Comparison of ENCODE assay signal across 6 cellular contexts in the genomic region with DNA sequence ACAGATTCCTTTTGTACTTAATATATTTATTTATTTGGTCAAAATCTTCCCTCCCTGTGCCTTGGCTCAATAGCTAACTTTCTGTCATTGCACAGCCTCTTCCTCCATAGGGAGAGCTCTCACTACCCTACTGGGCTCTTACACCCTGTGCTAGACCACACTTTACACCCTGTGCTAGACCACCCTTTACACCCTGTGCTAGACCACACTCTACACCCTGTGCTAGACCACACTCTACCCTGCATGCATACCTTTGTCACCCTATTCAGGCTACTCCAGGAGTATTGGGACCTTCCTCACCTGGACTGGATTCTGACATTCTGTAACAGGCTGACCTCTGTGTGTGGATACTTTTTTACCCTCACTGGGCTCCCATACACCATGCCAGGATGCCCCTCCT.
"Had no signal": no experiment of that assay in that cellular context is flagged by ENCODE, and none has a peak within 500 bp of the region (broad histone marks: within the 10 kb centered on the region; RNA-seq: fewer than 3 reads in every experiment).

No MANE protein-coding gene starts in this region.

- ATAC-seq: GM23338, HepG2 had no signal

- H3K4me3 ChIP-seq: GM23338 had no signal

- H3K4me3 Mint-ChIP-seq: GM23338, H9, IgD-negative memory B cell had no signal

- H3K27ac ChIP-seq: HL-60 had no signal

- DNase-seq: H9, HCEC 1CT had no signal

- H3K36me3 Mint-ChIP-seq: IgD-negative memory B cell had no signal

- H3K4me1 Mint-ChIP-seq: GM23338, H9, IgD-negative memory B cell had no signal

- H3K9me3 Mint-ChIP-seq: H9, IgD-negative memory B cell had no signal

- H3K27ac Mint-ChIP-seq: GM23338, IgD-negative memory B cell had no signal
